Comparison of ENCODE assay signal across 8 cellular contexts in the genomic region with DNA sequence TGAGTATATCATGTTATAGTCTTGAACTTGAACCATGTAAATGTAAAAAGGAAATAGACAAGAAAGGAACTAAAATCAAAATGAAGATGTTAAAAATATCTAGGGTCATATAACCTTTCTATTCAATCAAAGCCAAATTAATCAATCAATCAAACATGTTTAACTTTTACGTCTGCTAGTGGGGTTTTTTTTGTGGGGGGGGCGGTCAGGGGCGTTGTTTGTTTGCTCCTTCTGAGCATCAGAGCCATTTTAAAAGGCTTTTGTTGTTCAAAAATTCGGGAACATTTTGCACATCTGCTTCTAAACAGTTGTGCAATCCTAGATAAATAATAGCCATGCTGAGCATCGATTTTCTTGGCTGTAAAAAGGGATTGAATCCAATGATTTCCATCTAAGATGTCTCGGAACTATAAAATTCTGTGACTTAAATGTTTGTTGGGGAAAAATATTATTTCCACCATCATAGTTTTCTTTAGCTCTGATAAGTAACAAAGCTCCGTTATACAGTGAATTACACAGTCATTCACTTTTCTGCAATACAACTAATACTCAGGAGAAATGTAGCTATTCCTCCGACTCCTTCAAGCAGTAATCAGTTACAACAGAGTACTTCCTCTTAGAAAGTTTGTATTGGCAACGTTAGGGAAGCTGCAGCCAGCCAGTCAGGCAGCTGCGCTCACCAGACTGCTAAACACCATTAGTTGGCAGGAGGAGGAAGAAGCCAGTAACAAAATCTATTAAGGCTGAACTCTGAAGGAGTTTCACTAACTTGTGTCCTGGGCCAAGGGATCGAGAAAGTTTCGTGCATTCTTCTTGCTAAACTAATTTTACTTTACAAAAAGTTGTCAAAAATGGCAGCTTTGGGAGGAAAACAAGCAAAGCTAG. TPM values are rescaled to one million over a fixed set of nuclear protein-coding genes. Genes with fewer than 3 reads are reported as not detected.
A peak's percentile ranks its signal among the peaks of the same experiment; 100 is the strongest.
DNase-seq lines count a peak whose midpoint lies in the region; ATAC-seq and TF ChIP-seq lines count a peak whose summit lies in the region.

No MANE protein-coding gene starts in this region.

- H3K9me3 ChIP-seq in HUES6 (ENCODE audit: control insufficient read depth, insufficient read depth, low read depth, low read length) (no peaks in the 10 kb centered on the region; the same call in 1 of the 2 replicates), prostate gland (no peaks in the 10 kb centered on the region)

- peak overlapping the region; percentile 67 for H3K9ac ChIP-seq in HUES6 (ENCODE audit: low read length)

- H3K4me1 ChIP-seq in HUES6 (ENCODE audit: control insufficient read depth, insufficient read depth, low read length) (peaks cover 36% of the 10 kb centered on the region), prostate gland (replicated peaks) (no peaks in the 10 kb centered on the region)

- DNase-seq in left cardiac atrium (peak; percentile 62), prostate gland (ENCODE audit: low spot score) (peak; percentile 78), GM10248 (ENCODE audit: extremely low spot score) (no peak), islet precursor cell (no peak)
- no peak for DNase-seq in activated CD4-positive, alpha-beta T cell treated with anti-CD3 and anti-CD28 coated beads for 4 hours

- POLR2A ChIA-PET in GM10248 (lab: Yijun Ruan, JAX): no interaction called here

- no peaks in the 10 kb centered on the region for H3K27me3 Mint-ChIP-seq in activated naive CD8-positive, alpha-beta T cell

- ATAC-seq in left cardiac atrium (peak; percentile 55 to 67), HG03439 (IDR thresholded peaks at IDR 0.05; ENCODE audit: unreplicated experiment) (no peak)

- TF ChIP-seq POLR2A in prostate gland (IDR thresholded peaks at IDR 0.05): no peak

- intact Hi-C loops in left cardiac atrium (cut with DNase I): no loop called here
- intact Hi-C loops in prostate gland (cut with DNase I): loop anchor here (10.0 kb wide), 1 partner anchor 715 kb away; no protein-coding TSS in a partner anchor

- no peaks in the 10 kb centered on the region for H3K36me3 ChIP-seq in HUES6 (ENCODE audit: control insufficient read depth, insufficient read depth, low read length)
- H3K36me3 ChIP-seq in prostate gland: no peaks in the 10 kb centered on the region

- H3K27ac ChIP-seq in HUES6 (ENCODE audit: low read depth, low read length) (no peak overlapping the region), prostate gland (peak overlapping the region; percentile 89 to 94)

- H3K4me1 Mint-ChIP-seq in activated naive CD8-positive, alpha-beta T cell (ENCODE audit: low read depth): peaks cover 35% of the 10 kb centered on the region

- H3K27me3 ChIP-seq in HUES6 (ENCODE audit: control insufficient read depth, insufficient read depth, low read length) (no peaks in the 10 kb centered on the region), prostate gland (replicated peaks; ENCODE audit: insufficient read depth) (no peaks in the 10 kb centered on the region)

- CTCF ChIA-PET in GM10248 (lab: Yijun Ruan, JAX): no interaction called here

- H3K9me3 Mint-ChIP-seq in activated naive CD8-positive, alpha-beta T cell (ENCODE audit: low read depth): no peaks in the 10 kb centered on the region

- H3K4me3 Mint-ChIP-seq in activated naive CD8-positive, alpha-beta T cell: peak overlapping the region; percentile 92

- H3K27ac Mint-ChIP-seq in activated naive CD8-positive, alpha-beta T cell: no peak overlapping the region

- H3K4me3 ChIP-seq in HUES6 (ENCODE audit: low read depth, low read length) (peak overlapping the region; percentile 82; the same call in 1 of the 2 replicates), prostate gland (peak overlapping the region in 1 of 2 donors; percentile 77)

- no peaks in the 10 kb centered on the region for H3K36me3 Mint-ChIP-seq in activated naive CD8-positive, alpha-beta T cell

- WGBS in prostate gland: 3% methylated on average over 12 of the region's 12 CpGs

- no peak for TF ChIP-seq CTCF in prostate gland (IDR thresholded peaks at IDR 0.05)
- no peak for TF ChIP-seq CTCF in GM10248 (IDR thresholded peaks at IDR 0.05; ENCODE audit: control extremely low read depth, extremely low read depth, low read depth, missing control alignments)

RNA-seq across cellular contexts. Expression of gene SPATA6, which starts 2.1 kb away (rescaled TPM):
- total RNA-seq in left cardiac atrium (10 to 100 TPM; 14.7 to 15.2 TPM), prostate gland (10 to 100 TPM; 12.2 to 23.2 TPM)

Comparison
In these comparisons a context has a peak if more than half of its experiments do, and no peak if none do; other contexts are left out.
1. DNase-seq: peak in left cardiac atrium (single experiment) and prostate gland (single experiment); none in activated CD4-positive, alpha-beta T cell treated with anti-CD3 and anti-CD28 coated beads for 4 hours (0 of 2), GM10248 (single experiment) and islet precursor cell (single experiment).